17 cellular contexts compared by ENCODE assay signal in the genomic region with DNA sequence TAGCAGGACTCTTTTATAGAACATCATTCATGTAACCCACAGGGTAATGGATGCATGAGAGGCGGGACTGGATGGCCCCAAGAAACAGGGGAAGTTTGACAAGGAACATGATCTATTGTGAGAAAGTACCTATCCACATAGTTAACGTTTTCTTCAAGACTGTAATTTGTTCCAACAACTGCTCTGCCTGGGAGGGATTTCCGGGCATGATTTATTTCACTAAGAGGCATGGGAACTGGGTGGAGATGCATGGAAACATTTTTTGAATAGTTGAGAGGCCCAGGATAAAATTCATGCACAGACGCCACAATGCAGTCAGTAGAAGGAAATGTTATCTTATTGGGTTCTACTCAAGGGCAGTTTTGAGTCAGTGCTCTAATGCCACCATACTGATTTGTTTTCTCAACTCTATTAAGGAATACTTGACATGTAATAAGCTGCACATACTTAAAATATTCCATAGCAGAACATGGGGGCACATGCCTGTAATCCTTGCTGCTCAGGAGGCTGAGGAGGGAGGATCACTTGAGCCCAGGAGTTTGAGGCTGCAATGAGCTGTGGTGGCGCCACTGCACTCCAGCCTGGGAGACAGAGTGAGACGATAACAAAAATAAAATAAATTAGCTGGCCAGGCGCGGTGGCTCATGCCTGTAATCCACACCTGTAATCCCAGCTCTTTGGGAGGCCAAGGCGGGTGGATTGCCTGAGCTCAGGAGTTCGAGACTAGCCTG. TPM values are rescaled to one million over a fixed set of nuclear protein-coding genes. Genes with fewer than 3 reads are reported as not detected.
DNase-seq lines count a peak whose midpoint lies in the region; ATAC-seq and TF ChIP-seq lines count a peak whose summit lies in the region.
"Had no signal": no experiment of that assay in that cellular context is flagged by ENCODE, and none has a peak within 500 bp of the region (broad histone marks: within the 10 kb centered on the region; RNA-seq: fewer than 3 reads in every experiment).

No MANE protein-coding gene starts in this region.

- H3K9me3 Mint-ChIP-seq in CD8-positive, alpha-beta T cell = no peaks in the 10 kb centered on the region

- H3K79me2 ChIP-seq in OCI-LY7 (ENCODE audit: insufficient read depth, low read depth, low read length) = no peaks in the 10 kb centered on the region
- H3K79me2 ChIP-seq in trophoblast cell (ENCODE audit: control insufficient read depth, insufficient read depth, low read length, poor library complexity) = no peaks in the 10 kb centered on the region

- CTCF ChIA-PET in OCI-LY7 (lab: Charles Lee; ENCODE audit: unreplicated experiment) = interaction anchor here (0.6 kb wide), 1 partner anchor 138 kb away, joined by 9 read pairs; no protein-coding TSS in a partner anchor
- CTCF ChIA-PET in CD8-positive, alpha-beta T cell (lab: Charles Lee) = interaction anchor here (1.0 to 3.2 kb wide), 4 partner anchors 8 to 110 kb away, joined by 3 to 14 read pairs (median 4); no protein-coding TSS in a partner anchor

- no TSS peak for BruUV-seq in OCI-LY7 (replicated peaks; lab: Mats Ljungman, UMichigan)

- H3K27ac ChIP-seq in OCI-LY7 (ENCODE audit: low read depth, low read length, poor library complexity, severe bottlenecking) (no peak overlapping the region), esophagus squamous epithelium (peak overlapping the region; percentile 70 to 75 (median 74)), trophoblast cell (ENCODE audit: low read depth, low read length) (no peak overlapping the region)
- H3K27ac ChIP-seq in CD8-positive, alpha-beta T cell (ENCODE audit: low read depth, low read length) = no peak overlapping the region

- H4K91ac ChIP-seq in trophoblast cell (ENCODE audit: low read depth, low read length) = no peak overlapping the region

- peak; percentile 73 for DNase-seq in GM03348 (ENCODE audit: low spot score)
- DNase-seq in OCI-LY7 (ENCODE audit: low spot score) = no peak
- DNase-seq in esophagus squamous epithelium (lab: John Stamatoyannopoulos, UW) = no peak
- DNase-seq in trophoblast cell = peak; percentile 85 to 93
- no peak for DNase-seq in activated CD4-positive, alpha-beta T cell treated with anti-CD3 and anti-CD28 coated beads for 1 hour
- DNase-seq in CD8-positive, alpha-beta T cell = no peak
- DNase-seq: activated CD4-positive, CD25-positive, alpha-beta regulatory T cell; DMS 273 treated with DMSO at 0.1 percent for 48 hours; GOT3; naive thymus-derived CD4-positive, alpha-beta T cell; NCI-H1417 treated with DMSO at 0.1 percent for 48 hours; NCI-H526 treated with DMSO at 0.1 percent for 48 hours; SHP77 treated with DMSO at 0.1 percent for 48 hours had no signal

- 44 to 51% methylated on average over 10 of the region's 10 CpGs for WGBS in esophagus squamous epithelium, 2 donors
- WGBS in trophoblast cell (ENCODE audit: extremely low coverage, insufficient coverage, insufficient read length) = no CpG with 5 or more reads among the region's 10 CpGs

- no peak overlapping the region for H2BK12ac ChIP-seq in trophoblast cell (ENCODE audit: low read length)

- H3K4me1 Mint-ChIP-seq in CD8-positive, alpha-beta T cell (ENCODE audit: low read depth) = no peaks in the 10 kb centered on the region

- no peaks in the 10 kb centered on the region for H3K9me3 ChIP-seq in OCI-LY7 (ENCODE audit: low read length)
- H3K9me3 ChIP-seq in esophagus squamous epithelium = no peaks in the 10 kb centered on the region
- no peaks in the 10 kb centered on the region for H3K9me3 ChIP-seq in trophoblast cell (ENCODE audit: insufficient read depth, low read depth, low read length)
- no peaks in the 10 kb centered on the region for H3K9me3 ChIP-seq in CD8-positive, alpha-beta T cell (ENCODE audit: low read length)
- H3K9me3 ChIP-seq: ascending aorta had no signal

- H3K4me3 Mint-ChIP-seq in CD8-positive, alpha-beta T cell = no peak overlapping the region
- H3K4me3 Mint-ChIP-seq: naive thymus-derived CD4-positive, alpha-beta T cell had no signal

- H3K36me3 Mint-ChIP-seq in CD8-positive, alpha-beta T cell = no peaks in the 10 kb centered on the region

- no peak overlapping the region for H3K18ac ChIP-seq in trophoblast cell (ENCODE audit: low read length)

- H2BK5ac ChIP-seq in trophoblast cell (ENCODE audit: low read depth, low read length, poor library complexity) = no peak overlapping the region

- no peak for TF ChIP-seq POLR2A in esophagus squamous epithelium (IDR thresholded peaks at IDR 0.05)

- H4K12ac ChIP-seq in trophoblast cell (ENCODE audit: low read depth, low read length) = no peak overlapping the region

- H3K4me2 ChIP-seq in OCI-LY7 (ENCODE audit: low read length) (no peak overlapping the region), trophoblast cell (ENCODE audit: low read length) (no peak overlapping the region)
- H3K4me2 ChIP-seq: smooth muscle cell had no signal

- no peak for ATAC-seq in GM19455 (IDR thresholded peaks at IDR 0.05; ENCODE audit: unreplicated experiment)
- no peak for ATAC-seq in CD8-positive, alpha-beta T cell
- ATAC-seq in HG03342 (IDR thresholded peaks at IDR 0.05; ENCODE audit: unreplicated experiment) = no peak
- ATAC-seq: naive thymus-derived CD4-positive, alpha-beta T cell had no signal

- TF ChIP-seq CTCF in OCI-LY7 (conservative IDR thresholded peaks at IDR 0.05; ENCODE audit: low read length) (0 out of 2 replicates have a peak, but pooled peaks have one; percentile 28), esophagus squamous epithelium (IDR thresholded peaks at IDR 0.05) (no peak)
- no peak for TF ChIP-seq CTCF in CD8-positive, alpha-beta T cell (IDR thresholded peaks at IDR 0.05)

- H2BK120ac ChIP-seq in trophoblast cell (ENCODE audit: insufficient read depth, low read length, poor library complexity) = no peak overlapping the region

- no peak overlapping the region for H3K14ac ChIP-seq in trophoblast cell (ENCODE audit: low read length)

- H3K4me1 ChIP-seq in OCI-LY7 (ENCODE audit: insufficient read depth, low read length, poor library complexity, severe bottlenecking) = no peaks in the 10 kb centered on the region
- H3K4me1 ChIP-seq in esophagus squamous epithelium = peaks cover 0 to 32% (median 12%) of the 10 kb centered on the region in 3 donors
- no peaks in the 10 kb centered on the region for H3K4me1 ChIP-seq in trophoblast cell (ENCODE audit: control insufficient read depth in 1 of 2, insufficient read depth in 2 of 2, low read length in 2 of 2)
- H3K4me1 ChIP-seq in CD8-positive, alpha-beta T cell (ENCODE audit: insufficient read depth, low read length) = no peaks in the 10 kb centered on the region
- H3K4me1 ChIP-seq: ascending aorta had no signal

- POLR2A ChIA-PET in OCI-LY7 (lab: Charles Lee) = interaction anchor here (0.7 to 1.5 kb wide), 3 partner anchors 12 to 40 kb away, joined by 3 read pairs; no protein-coding TSS in a partner anchor
- POLR2A ChIA-PET in CD8-positive, alpha-beta T cell (lab: Charles Lee) = no interaction called here

- H3K4me3 ChIP-seq in OCI-LY7 (ENCODE audit: low read depth, low read length, poor library complexity, severe bottlenecking) (no peak overlapping the region), esophagus squamous epithelium (no peak overlapping the region), trophoblast cell (ENCODE audit: low read depth, low read length) (no peak overlapping the region)
- no peak overlapping the region for H3K4me3 ChIP-seq in CD8-positive, alpha-beta T cell (ENCODE audit: low read depth, low read length)
- H3K4me3 ChIP-seq: ascending aorta, smooth muscle cell had no signal

- H4K8ac ChIP-seq in trophoblast cell (ENCODE audit: low read depth, low read length) = no peak overlapping the region

- H3K36me3 ChIP-seq in OCI-LY7 (ENCODE audit: insufficient read depth, low read length) = no peaks in the 10 kb centered on the region
- H3K36me3 ChIP-seq in esophagus squamous epithelium = no peaks in the 10 kb centered on the region
- H3K36me3 ChIP-seq in trophoblast cell (ENCODE audit: control insufficient read depth in 1 of 2, insufficient read depth in 2 of 2, low read length in 2 of 2) = no peaks in the 10 kb centered on the region
- H3K36me3 ChIP-seq in CD8-positive, alpha-beta T cell (ENCODE audit: insufficient read depth, low read length) = no peaks in the 10 kb centered on the region
- H3K36me3 ChIP-seq: ascending aorta had no signal

- H3K9ac ChIP-seq in trophoblast cell (ENCODE audit: low read length) = no peak overlapping the region

- H2AK5ac ChIP-seq in trophoblast cell (ENCODE audit: low read length) = no peak overlapping the region

- no peak overlapping the region for H3K4ac ChIP-seq in trophoblast cell (ENCODE audit: low read depth, low read length)

- H3K79me1 ChIP-seq in trophoblast cell (ENCODE audit: low read length) = no peaks in the 10 kb centered on the region

- peaks cover 9% of the 10 kb centered on the region for H3K27me3 Mint-ChIP-seq in CD8-positive, alpha-beta T cell (ENCODE audit: low read depth)

- no peak overlapping the region for H2AFZ ChIP-seq in OCI-LY7 (ENCODE audit: low read length)
- no peak overlapping the region for H2AFZ ChIP-seq in trophoblast cell (ENCODE audit: insufficient read depth, low read length, poor library complexity)

- H3K27me3 ChIP-seq in esophagus squamous epithelium = peaks cover 0 to 11% (median 0%) of the 10 kb centered on the region in 4 donors
- peaks cover 3% of the 10 kb centered on the region for H3K27me3 ChIP-seq in trophoblast cell (ENCODE audit: insufficient read depth, low read length)
- H3K27me3 ChIP-seq in CD8-positive, alpha-beta T cell (ENCODE audit: insufficient read depth, low read length) = no peaks in the 10 kb centered on the region
- H3K27me3 ChIP-seq: ascending aorta had no signal

- H3K9me2 ChIP-seq in OCI-LY7 (ENCODE audit: insufficient read depth, low read length) = no peaks in the 10 kb centered on the region

- H3K23ac ChIP-seq in trophoblast cell (ENCODE audit: low read length) = no peak overlapping the region

- intact Hi-C loops in OCI-LY7 (cut with micrococcal nuclease; ENCODE audit: unreplicated experiment) (no loop called here), esophagus squamous epithelium (cut with DNase I) (no loop called here)
- intact Hi-C loops in CD8-positive, alpha-beta T cell (cut with DNase I, micrococcal nuclease) = no loop called here

- H4K20me1 ChIP-seq in OCI-LY7 (ENCODE audit: insufficient read depth, low read length) = no peaks in the 10 kb centered on the region

- no peak overlapping the region for H3K27ac Mint-ChIP-seq in CD8-positive, alpha-beta T cell
- H3K27ac Mint-ChIP-seq: naive thymus-derived CD4-positive, alpha-beta T cell had no signal

RNA-seq across cellular contexts. Expression of a gene that starts 9.9 kb away (rescaled TPM):
- total RNA-seq in OCI-LY7 (2014; rRNA removed; shearing (Covaris generic)) = 21.1 and 29.6 TPM in 2 replicates
- total RNA-seq in OCI-LY7 (2022) (46.8 and 48.2 TPM in 2 replicates), esophagus squamous epithelium (10 to 100 TPM; 46.5 to 59.3 (median 51.4) TPM)
- 14.1 and 14.7 TPM in 2 replicates for polyA plus RNA-seq in trophoblast cell (2013)
- 10 to 100 TPM; 82.0 to 91.1 TPM for total RNA-seq in CD8-positive, alpha-beta T cell

RNA-seq across cellular contexts. Expression of a gene that starts 16.6 kb away (rescaled TPM):
- total RNA-seq in OCI-LY7 (2014; rRNA removed; shearing (Covaris generic)) = not detected in 2 replicates
- total RNA-seq in OCI-LY7 (2022) (not detected in 2 replicates), esophagus squamous epithelium (10 to 100 TPM in 3 of 4 donors, 1 to 10 TPM in 1; 8.9 to 27.2 (median 16.3) TPM)
- polyA plus RNA-seq in trophoblast cell (2013) = 1.2 and 1.3 TPM in 2 replicates
- 10 to 100 TPM; 21.6 to 22.5 TPM for total RNA-seq in CD8-positive, alpha-beta T cell

RNA-seq across cellular contexts. Expression of a gene that starts 30.7 kb away (rescaled TPM):
- total RNA-seq in OCI-LY7 (2014; rRNA removed; shearing (Covaris generic)) = 65.9 and 68.9 TPM in 2 replicates
- total RNA-seq in OCI-LY7 (2022) = 64.9 and 93.5 TPM in 2 replicates
- total RNA-seq in esophagus squamous epithelium = 10 to 100 TPM; 66.2 to 86.9 (median 76.4) TPM
- 29.2 and 29.6 TPM in 2 replicates for polyA plus RNA-seq in trophoblast cell (2013)
- 10 to 100 TPM; 13.1 to 13.7 TPM for total RNA-seq in CD8-positive, alpha-beta T cell

RNA-seq across cellular contexts. Expression of a gene that starts 32.0 kb away (rescaled TPM):
- total RNA-seq in OCI-LY7 (2014; rRNA removed; shearing (Covaris generic)) = 44.9 and 53.6 TPM in 2 replicates
- total RNA-seq in OCI-LY7 (2022) (57.0 and 58.4 TPM in 2 replicates), esophagus squamous epithelium (10 to 100 TPM; 18.2 to 30.3 (median 23.9) TPM)
- 12.3 and 12.6 TPM in 2 replicates for polyA plus RNA-seq in trophoblast cell (2013)
- total RNA-seq in CD8-positive, alpha-beta T cell = 10 to 100 TPM; 29.8 to 33.9 TPM

RNA-seq across cellular contexts. Expression of a gene that starts 35.0 kb away (rescaled TPM):
- total RNA-seq in OCI-LY7 (2014; rRNA removed; shearing (Covaris generic)) = 22.4 and 25.3 TPM in 2 replicates
- total RNA-seq in OCI-LY7 (2022) (26.6 and 28.1 TPM in 2 replicates), esophagus squamous epithelium (10 to 100 TPM in 1 of 4 donors, 1 to 10 TPM in 3; 5.1 to 14.4 (median 6.2) TPM)
- polyA plus RNA-seq in trophoblast cell (2013) = 2.6 and 2.7 TPM in 2 replicates
- total RNA-seq in CD8-positive, alpha-beta T cell = 10 to 100 TPM; 58.5 to 61.3 TPM

Comparison
In these comparisons a context has a peak if more than half of its experiments do, and no peak if none do; other contexts are left out.
1. DNase-seq: peak in GM03348 (single experiment) and trophoblast cell (2 of 2); none in OCI-LY7 (single experiment), esophagus squamous epithelium (single experiment), activated CD4-positive, alpha-beta T cell treated with anti-CD3 and anti-CD28 coated beads for 1 hour (single experiment) and CD8-positive, alpha-beta T cell (0 of 7).
2. H3K27ac ChIP-seq: peak in esophagus squamous epithelium (4 of 4); none in OCI-LY7 (single experiment), trophoblast cell (single experiment) and CD8-positive, alpha-beta T cell (single experiment).
3. RNA of a gene that starts 16.6 kb away (total RNA-seq): 21.6 to 22.5 TPM in CD8-positive, alpha-beta T cell and 8.9 to 27.2 TPM in esophagus squamous epithelium; not detected in OCI-LY7; every median in the first group is over 4 times any median in the second.
4. RNA of a gene that starts 30.7 kb away (total RNA-seq): 64.9 to 93.5 TPM in OCI-LY7 and 66.2 to 86.9 TPM in esophagus squamous epithelium; 13.1 to 13.7 TPM in CD8-positive, alpha-beta T cell; every median in the first group is over 4 times any median in the second.